ENCODE assay signal across 23 cellular contexts in the genomic region with DNA sequence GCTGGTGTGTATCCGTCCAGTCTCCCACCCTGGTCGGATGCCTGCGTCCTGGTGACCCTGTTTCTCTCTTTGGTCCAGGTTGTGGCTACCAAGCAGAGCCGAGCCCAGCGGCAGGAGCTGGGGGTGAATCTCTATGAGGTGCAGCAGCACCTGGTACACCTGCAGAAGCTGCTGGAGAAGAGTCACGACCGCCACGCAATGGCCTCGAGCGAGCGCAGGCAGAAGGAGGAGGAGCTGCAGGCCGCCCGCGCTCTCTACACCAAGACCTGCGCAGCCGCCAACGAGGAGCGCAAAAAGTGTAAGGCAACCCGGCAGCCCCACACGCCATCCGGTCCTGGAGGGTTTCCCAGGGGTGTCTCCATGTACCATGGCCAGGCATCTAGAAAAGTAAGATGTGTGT. TPM values are rescaled to one million over a fixed set of nuclear protein-coding genes. Genes with fewer than 3 reads are reported as not detected.
"Had no signal": no experiment of that assay in that cellular context is flagged by ENCODE, and none has a peak within 500 bp of the region (broad histone marks: within the 10 kb centered on the region; RNA-seq: fewer than 3 reads in every experiment).

No MANE protein-coding gene starts in this region.

- H3K4me1 ChIP-seq: foreskin keratinocyte, lower lobe of right lung had no signal

- H3K27ac Mint-ChIP-seq: immature natural killer cell had no signal

- ATAC-seq: foreskin keratinocyte, gastroesophageal sphincter, heart left ventricle, left cardiac atrium, left lung, left ventricle myocardium superior, lower lobe of right lung had no signal

- H3K9me3 ChIP-seq: esophagus muscularis mucosa, gastroesophageal sphincter, heart left ventricle, left lung, lower lobe of right lung had no signal

- H3K36me3 Mint-ChIP-seq: immature natural killer cell, naive B cell had no signal

- H3K4me1 Mint-ChIP-seq: immature natural killer cell, naive B cell had no signal

- DNase-seq: dermis blood vessel endothelial cell; dorsolateral prefrontal cortex; effector CD4-positive, alpha-beta T cell; effector memory CD4-positive, alpha-beta T cell; foreskin keratinocyte; heart left ventricle; hypothalamus; immature natural killer cell; islet precursor cell; left cardiac atrium; left lung; left ventricle myocardium superior; lower lobe of right lung; mesendoderm; midbrain; naive B cell had no signal

- H2AFZ ChIP-seq: hepatocyte had no signal

- H3K9me3 Mint-ChIP-seq: immature natural killer cell, naive B cell had no signal

- H3K27me3 ChIP-seq: dorsolateral prefrontal cortex, esophagus muscularis mucosa, foreskin keratinocyte, gastroesophageal sphincter, heart left ventricle, hepatocyte, left lung had no signal

- H3K27ac ChIP-seq: coronary artery, dorsolateral prefrontal cortex, esophagus muscularis mucosa, foreskin keratinocyte, gastroesophageal sphincter, heart left ventricle, hepatocyte, left lung, lower lobe of right lung had no signal

- H3K4me2 ChIP-seq: hepatocyte had no signal

- FAIRE-seq: colon, endothelial cell of umbilical vein, frontal cortex had no signal

- H3K79me2 ChIP-seq: hepatocyte had no signal

- H3K4me3 Mint-ChIP-seq: immature natural killer cell, naive B cell had no signal

- H3K4me3 ChIP-seq: coronary artery, dorsolateral prefrontal cortex, esophagus muscularis mucosa, gastroesophageal sphincter, heart left ventricle, hepatocyte, left lung, lower lobe of right lung had no signal

RNA-seq across cellular contexts. Expression of a gene that starts 13.5 kb away (rescaled TPM):
- polyA plus RNA-seq: immature natural killer cell had no signal
